15 cellular contexts compared by ENCODE assay signal in genomic region chr14:39668449-39668848, GRCh38.
"Had no signal": no experiment of that assay in that cellular context is flagged by ENCODE, and none has a peak within 500 bp of the region (broad histone marks: within the 10 kb centered on the region; RNA-seq: fewer than 3 reads in every experiment).

No MANE protein-coding gene starts in this region.

- H3K27ac Mint-ChIP-seq: activated CD4-positive, alpha-beta T cell treated with anti-CD3 and anti-CD28 coated beads, Interleukin-2, amount 10 ng/mL, durations not matched to agents 24 days and 14 days; memory B cell; nephron; stimulated activated naive B cell treated with anti-CD40 and anti-IgM and Interleukin-4, amounts not matched to agents 10 μg/mL and 1 μg/mL and 100 μg/mL, for 72 hours; type B pancreatic cell had no signal

- H3K4me3 Mint-ChIP-seq: activated CD4-positive, alpha-beta T cell treated with anti-CD3 and anti-CD28 coated beads, Interleukin-2, amount 10 ng/mL, durations not matched to agents 24 days and 14 days; memory B cell; nephron; stimulated activated naive B cell treated with anti-CD40 and anti-IgM and Interleukin-4, amounts not matched to agents 10 μg/mL and 1 μg/mL and 100 μg/mL, for 72 hours; type B pancreatic cell had no signal

- H3K9me3 ChIP-seq: heart left ventricle, sigmoid colon had no signal

- H3K4me1 ChIP-seq: heart left ventricle, left ventricle myocardium inferior, sigmoid colon had no signal

- DNase-seq: activated CD4-positive, alpha-beta T cell treated with anti-CD3 and anti-CD28 coated beads, Interleukin-2, amount 10 ng/mL, durations not matched to agents 24 days and 14 days; caudate nucleus; effector CD4-positive, alpha-beta T cell; foreskin melanocyte; heart left ventricle; left ventricle myocardium inferior; sigmoid colon; stimulated activated CD4-positive, alpha-beta T cell treated with anti-CD3 and anti-CD28 coated beads, Interleukin-2, amount 100 ng/mL, for 24 hours; stimulated activated naive B cell treated with anti-CD40 and anti-IgM and Interleukin-4, amounts not matched to agents 10 μg/mL and 1 μg/mL and 100 μg/mL, for 72 hours had no signal

- H3K9me3 Mint-ChIP-seq: memory B cell; nephron; stimulated activated naive B cell treated with anti-CD40 and anti-IgM and Interleukin-4, amounts not matched to agents 10 μg/mL and 1 μg/mL and 100 μg/mL, for 72 hours; type B pancreatic cell had no signal

- H3K27me3 ChIP-seq: heart left ventricle, sigmoid colon had no signal

- H3K27me3 Mint-ChIP-seq: activated CD4-positive, alpha-beta T cell treated with anti-CD3 and anti-CD28 coated beads, Interleukin-2, amount 10 ng/mL, durations not matched to agents 24 days and 14 days; memory B cell; stimulated activated naive B cell treated with anti-CD40 and anti-IgM and Interleukin-4, amounts not matched to agents 10 μg/mL and 1 μg/mL and 100 μg/mL, for 72 hours; type B pancreatic cell had no signal

- H3K27ac ChIP-seq: coronary artery, heart left ventricle, left ventricle myocardium inferior, sigmoid colon had no signal

- H3K4me1 Mint-ChIP-seq: memory B cell; stimulated activated naive B cell treated with anti-CD40 and anti-IgM and Interleukin-4, amounts not matched to agents 10 μg/mL and 1 μg/mL and 100 μg/mL, for 72 hours had no signal

- H3K4me3 ChIP-seq: coronary artery, heart left ventricle, left ventricle myocardium inferior, sigmoid colon had no signal

- FAIRE-seq: endothelial cell of umbilical vein, keratinocyte had no signal

- H3K36me3 Mint-ChIP-seq: memory B cell; stimulated activated naive B cell treated with anti-CD40 and anti-IgM and Interleukin-4, amounts not matched to agents 10 μg/mL and 1 μg/mL and 100 μg/mL, for 72 hours; type B pancreatic cell had no signal

- ATAC-seq: heart left ventricle had no signal

- H3K36me3 ChIP-seq: heart left ventricle, left ventricle myocardium inferior, sigmoid colon had no signal
